In genomic region chr19:47155141-47155540, GRCh38 we compare ENCODE assay signal across 1 cellular context.
TF ChIP-seq lines count a peak whose summit lies in the region.

No MANE protein-coding gene starts in this region.

TF ChIP-seq in HCT116, 20 proteins besides CTCF, POLR2A, EP300 and RAD21 (continued from another document):
- TF ChIP-seq CBX3 (IDR thresholded peaks at IDR 0.05; ENCODE audit: low read depth) (no peak), SP1 (IDR thresholded peaks at IDR 0.05; ENCODE audit: low read depth) (no peak), ZFX (IDR thresholded peaks at IDR 0.05) (no peak)
